ENCODE assay signal across 23 cellular contexts in genomic region chr4:15198070-15198727, GRCh38.
DNase-seq lines count a peak whose midpoint lies in the region; ATAC-seq, FAIRE-seq and TF ChIP-seq lines count a peak whose summit lies in the region.
"Had no signal": no experiment of that assay in that cellular context is flagged by ENCODE, and none has a peak within 500 bp of the region (broad histone marks: within the 10 kb centered on the region; RNA-seq: fewer than 3 reads in every experiment).

No MANE protein-coding gene starts in this region.

- H2BK120ac ChIP-seq in IMR-90 (ENCODE audit: low read depth, low read length): no peak overlapping the region

- TF ChIP-seq POLR2A in IMR-90 (IDR thresholded peaks at IDR 0.05; ENCODE audit: low read depth, low read length): no peak

- no peak overlapping the region for H2BK5ac ChIP-seq in IMR-90 (ENCODE audit: low read depth, low read length, poor library complexity, severe bottlenecking)

- no peak overlapping the region for H2AK5ac ChIP-seq in IMR-90 (ENCODE audit: low read depth, low read length)

- intact Hi-C loops in IMR-90 (cut with micrococcal nuclease) (no loop called here), right cardiac atrium (cut with DNase I) (no loop called here)

- no peak overlapping the region for H4K5ac ChIP-seq in IMR-90 (ENCODE audit: low read depth, low read length)

- no peak overlapping the region for H3K23ac ChIP-seq in IMR-90 (ENCODE audit: low read depth, low read length)

- no peak overlapping the region for H4K91ac ChIP-seq in IMR-90 (ENCODE audit: insufficient read depth, low read depth, low read length)

- dilution Hi-C loops in IMR-90 (cut with HindIII; ENCODE audit: low sequenced_read_pairs, unreplicated experiment): no loop called here

- H3K36me3 ChIP-seq in IMR-90 (ENCODE audit: control insufficient read depth, insufficient read depth, low read length) (no peaks in the 10 kb centered on the region), rectal smooth muscle tissue (ENCODE audit: control insufficient read depth, insufficient read depth, low read length) (no peaks in the 10 kb centered on the region), small intestine (ENCODE audit: control insufficient read depth in 2 of 2, insufficient read depth in 2 of 2, low read length in 2 of 2) (no peaks in the 10 kb centered on the region)
- H3K36me3 ChIP-seq: thyroid gland had no signal

- no peak overlapping the region for H3K56ac ChIP-seq in IMR-90 (ENCODE audit: extremely low read depth, insufficient read depth, low read length)

- H3K4me2 ChIP-seq in IMR-90 (ENCODE audit: low read depth, low read length): 0 out of 2 replicates have a peak overlapping the region, but pooled peaks have one; percentile 13

- no peak overlapping the region for H3K18ac ChIP-seq in IMR-90 (ENCODE audit: low read depth, low read length)

- no peak overlapping the region for H3K4ac ChIP-seq in IMR-90 (ENCODE audit: low read depth, low read length)

- peak; percentile 5 for DNase-seq in IMR-90
- DNase-seq in cardiac fibroblast (ENCODE audit: low read depth in 2 of 2): peak; percentile 14 to 45
- DNase-seq in right cardiac atrium: peak in 1 of 3 donors; percentile 24
- no peak for DNase-seq in Ammon's horn (ENCODE audit: low spot score)
- DNase-seq in small intestine: no peak
- no peak for DNase-seq in HEK293T (ENCODE audit: extremely low spot score)
- DNase-seq: activated CD4-positive, alpha-beta memory T cell treated with anti-CD3 and anti-CD28 coated beads, Interleukin-2, amount 10 ng/mL, durations not matched to agents 7 days and 5 days; activated T-cell treated with anti-CD3 and anti-CD28 coated beads, Interleukin-2, amount 50 U/mL, for 48 hours; AML-193; Caco-2; EL; foreskin fibroblast; immature natural killer cell; MM.1S; NCI-H187; NCI-H345; NK-92 treated with Interleukin-12 subunit alpha and Interleukin-12 subunit beta, amount 100 ng/mL, for 24 hours; thyroid gland had no signal

- H3K79me1 ChIP-seq in IMR-90 (ENCODE audit: low read depth in 1 of 2, low read length in 2 of 2): no peaks in the 10 kb centered on the region

- no CpG with 5 or more reads among the region's 11 CpGs for WGBS in IMR-90 (ENCODE audit: extremely low coverage in 2 of 2, insufficient read length in 1 of 2), 2 experiments
- WGBS in right cardiac atrium: 35% methylated on average over 11 of the region's 11 CpGs
- WGBS in small intestine, 3 donors: 62 to 69% (median 64%) methylated on average over 11 of the region's 11 CpGs

- ATAC-seq in IMR-90 (ENCODE audit: low read depth) (peak; percentile 38; the same call in 1 of the 2 replicates), right cardiac atrium (peak; percentile 44 to 59), GM21381 (IDR thresholded peaks at IDR 0.05; ENCODE audit: unreplicated experiment) (no peak)

- no peak for TF ChIP-seq RAD21 in IMR-90 (IDR thresholded peaks at IDR 0.05; ENCODE audit: low read length)

- FAIRE-seq in small intestine (lab: Jason Lieb, UNC): no peak
- FAIRE-seq: endometrium had no signal

- H3K27me3 ChIP-seq in IMR-90 (ENCODE audit: control insufficient read depth, insufficient read depth, low read length) (peaks cover 6% of the 10 kb centered on the region), right cardiac atrium (ENCODE audit: control insufficient read depth, insufficient read depth) (no peaks in the 10 kb centered on the region), rectal smooth muscle tissue (ENCODE audit: control insufficient read depth, insufficient read depth, low read length) (no peaks in the 10 kb centered on the region), small intestine (ENCODE audit: control insufficient read depth in 2 of 2, insufficient read depth in 2 of 2, low read length in 2 of 2) (no peaks in the 10 kb centered on the region)
- H3K27me3 ChIP-seq: thyroid gland had no signal

- CTCF ChIA-PET in IMR-90 (lab: Yijun Ruan, JAX) (no interaction called here), HEK293T (lab: Yijun Ruan, JAX) (no interaction called here)

- H3K14ac ChIP-seq in IMR-90 (replicated peaks; ENCODE audit: low read depth, low read length): no peak overlapping the region

- H2BK20ac ChIP-seq in IMR-90 (ENCODE audit: low read depth, low read length): no peak overlapping the region

- TF ChIP-seq CTCF in IMR-90 (conservative IDR thresholded peaks at IDR 0.05; ENCODE audit: low read depth, low read length) (no peak), cardiac fibroblast (IDR thresholded peaks at IDR 0.05; ENCODE audit: low read depth, low read length) (no peak)

- no peak overlapping the region for H2BK15ac ChIP-seq in IMR-90 (ENCODE audit: low read depth, low read length)

- H3K9me3 ChIP-seq in IMR-90 (ENCODE audit: control insufficient read depth, insufficient read depth, low read length) (no peaks in the 10 kb centered on the region), right cardiac atrium (ENCODE audit: control insufficient read depth, low read length) (no peaks in the 10 kb centered on the region), small intestine (ENCODE audit: control insufficient read depth, low read depth) (no peaks in the 10 kb centered on the region)
- H3K9me3 ChIP-seq: Caco-2, thyroid gland had no signal

- H3K9ac ChIP-seq in IMR-90 (ENCODE audit: low read depth, low read length) (no peak overlapping the region), rectal smooth muscle tissue (ENCODE audit: low read length) (no peak overlapping the region)

- in situ Hi-C loops in IMR-90 (cut with MboI; ENCODE audit: low sequenced_read_pairs): no loop called here

- POLR2A ChIA-PET in IMR-90 (lab: Charles Lee; ENCODE audit: unreplicated experiment) (no interaction called here), HEK293T (lab: Yijun Ruan, JAX) (no interaction called here)

- H4K20me1 ChIP-seq in IMR-90 (ENCODE audit: insufficient read depth, low read length): no peaks in the 10 kb centered on the region

- no peaks in the 10 kb centered on the region for H3K9me1 ChIP-seq in IMR-90 (ENCODE audit: insufficient read depth, low read length)

- no TSS peak for BruUV-seq in IMR-90 (replicated peaks; lab: Mats Ljungman, UMichigan)

- no peak overlapping the region for H2AK9ac ChIP-seq in IMR-90 (replicated peaks; ENCODE audit: low read depth, low read length, poor library complexity)

- H4K8ac ChIP-seq in IMR-90 (ENCODE audit: low read depth in 2 of 2, low read length in 2 of 2): no peak overlapping the region

- H3K27ac ChIP-seq in IMR-90 (ENCODE audit: insufficient read depth, low read length) (no peak overlapping the region), right cardiac atrium (ENCODE audit: low read length) (no peak overlapping the region), rectal smooth muscle tissue (ENCODE audit: low read depth, low read length) (peak overlapping the region; percentile 38), small intestine (ENCODE audit: low read depth in 1 of 2, low read length in 1 of 2) (no peak overlapping the region)
- H3K27ac ChIP-seq: RWPE1, thyroid gland, VCaP had no signal

- no peak overlapping the region for H2AFZ ChIP-seq in IMR-90 (replicated peaks; ENCODE audit: low read length, poor library complexity)

- H3K4me1 ChIP-seq in IMR-90 (ENCODE audit: control insufficient read depth, insufficient read depth, low read length) (peaks cover 2% of the 10 kb centered on the region; the same call in 1 of the 2 replicates), right cardiac atrium (ENCODE audit: control insufficient read depth, insufficient read depth, low read length) (no peaks in the 10 kb centered on the region), rectal smooth muscle tissue (ENCODE audit: control insufficient read depth, insufficient read depth, low read length) (peaks cover 5% of the 10 kb centered on the region), small intestine (ENCODE audit: control insufficient read depth in 2 of 2, insufficient read depth in 1 of 2, low read depth in 1 of 2, low read length in 1 of 2) (no peaks in the 10 kb centered on the region)
- H3K4me1 ChIP-seq: Caco-2, thyroid gland had no signal

- H3K4me3 ChIP-seq in IMR-90 (ENCODE audit: insufficient read depth, low read depth, low read length) (no peak overlapping the region), cardiac fibroblast (replicated peaks in 1 of 2; ENCODE audit: low read depth in 2 of 2, low read length in 2 of 2) (no peak overlapping the region), right cardiac atrium (ENCODE audit: low read length) (no peak overlapping the region), rectal smooth muscle tissue (ENCODE audit: low read length) (no peak overlapping the region), small intestine (ENCODE audit: low read depth in 1 of 2, low read length in 2 of 2) (no peak overlapping the region)
- H3K4me3 ChIP-seq: thyroid gland had no signal

TF ChIP-seq in IMR-90, 13 proteins besides CTCF, POLR2A, EP300 and RAD21:
- TF ChIP-seq RFX5 (IDR thresholded peaks at IDR 0.05; ENCODE audit: low read depth, low read length) (no peak), MAFK (IDR thresholded peaks at IDR 0.05; ENCODE audit: low read depth, low read length) (peak; percentile 45; the same call in 1 of the 2 replicates)

TF ChIP-seq in HEK293T, 16 proteins besides CTCF, POLR2A, EP300 and RAD21:
- TF ChIP-seq, protein P1, sequence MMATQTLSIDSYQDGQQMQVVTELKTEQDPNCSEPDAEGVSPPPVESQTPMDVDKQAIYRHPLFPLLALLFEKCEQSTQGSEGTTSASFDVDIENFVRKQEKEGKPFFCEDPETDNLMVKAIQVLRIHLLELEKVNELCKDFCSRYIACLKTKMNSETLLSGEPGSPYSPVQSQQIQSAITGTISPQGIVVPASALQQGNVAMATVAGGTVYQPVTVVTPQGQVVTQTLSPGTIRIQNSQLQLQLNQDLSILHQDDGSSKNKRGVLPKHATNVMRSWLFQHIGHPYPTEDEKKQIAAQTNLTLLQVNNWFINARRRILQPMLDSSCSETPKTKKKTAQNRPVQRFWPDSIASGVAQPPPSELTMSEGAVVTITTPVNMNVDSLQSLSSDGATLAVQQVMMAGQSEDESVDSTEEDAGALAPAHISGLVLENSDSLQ (IDR thresholded peaks at IDR 0.05): no peak
- TF ChIP-seq ARNT (IDR thresholded peaks at IDR 0.05) (no peak), FOXK2 (IDR thresholded peaks at IDR 0.05) (no peak), TARDBP (IDR thresholded peaks at IDR 0.05) (no peak), CTBP1 (IDR thresholded peaks at IDR 0.05; ENCODE audit: borderline replicate concordance) (no peak), HDGF (IDR thresholded peaks at IDR 0.05; ENCODE audit: borderline replicate concordance) (no peak), L3MBTL2 (conservative IDR thresholded peaks at IDR 0.05) (no peak), BHLHE40 (IDR thresholded peaks at IDR 0.05; ENCODE audit: borderline replicate concordance) (no peak), ZNF384 (IDR thresholded peaks at IDR 0.05) (no peak), SP1 (IDR thresholded peaks at IDR 0.05) (no peak), FOXM1 (IDR thresholded peaks at IDR 0.05; ENCODE audit: borderline replicate concordance) (no peak), LEF1 (IDR thresholded peaks at IDR 0.05; ENCODE audit: borderline replicate concordance) (no peak), ELF4 (IDR thresholded peaks at IDR 0.05) (no peak), NFRKB (IDR thresholded peaks at IDR 0.05) (no peak)

Comparison
In these comparisons a context has a peak if more than half of its experiments do, and no peak if none do; other contexts are left out.
1. DNase-seq: peak in IMR-90 (single experiment) and cardiac fibroblast (2 of 2); none in Ammon's horn (single experiment), small intestine (single experiment) and HEK293T (single experiment).